15 cellular contexts compared by ENCODE assay signal in the genomic region with DNA sequence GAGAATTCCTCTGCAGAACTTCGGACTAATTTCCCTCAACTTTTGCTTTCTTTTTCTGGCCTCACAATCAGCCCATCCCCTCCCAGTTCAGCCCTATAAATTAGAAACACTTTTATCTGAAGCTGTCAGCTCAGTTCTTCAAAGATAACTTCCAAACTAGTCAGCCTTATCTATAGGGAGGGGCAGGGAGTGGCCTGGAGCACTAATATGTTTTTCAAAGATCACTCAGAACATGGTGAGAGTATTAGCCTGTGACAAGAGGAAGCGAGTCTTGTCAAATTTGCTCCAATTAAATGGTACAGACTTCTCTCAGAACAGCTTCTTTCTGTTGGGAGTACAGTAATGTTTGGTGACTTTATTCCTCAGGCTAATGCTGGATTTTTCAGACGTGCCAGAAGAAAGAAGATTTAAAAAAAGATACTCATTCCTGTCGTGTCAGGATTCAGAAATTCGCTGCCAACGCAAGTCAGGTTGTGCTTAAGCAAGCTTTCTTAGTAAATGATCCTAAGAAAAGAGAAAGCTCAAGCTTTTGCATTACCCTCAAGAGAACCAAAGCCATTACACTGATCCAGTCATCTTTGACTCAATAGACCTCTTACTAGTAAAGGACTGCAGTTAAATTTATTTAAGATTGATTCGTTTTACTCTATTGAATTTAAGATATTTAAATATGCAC.
DNase-seq lines count a peak whose midpoint lies in the region; ATAC-seq, FAIRE-seq and TF ChIP-seq lines count a peak whose summit lies in the region.
"Had no signal": no experiment of that assay in that cellular context is flagged by ENCODE, and none has a peak within 500 bp of the region (broad histone marks: within the 10 kb centered on the region; RNA-seq: fewer than 3 reads in every experiment).

No MANE protein-coding gene starts in this region.

- H3K4me3 ChIP-seq in OCI-LY3 (ENCODE audit: low read length) (peak overlapping the region; percentile 70), retinal pigment epithelial cell (ENCODE audit: low read length) (peak overlapping the region; percentile 18), sigmoid colon (no peak overlapping the region)
- H3K4me3 ChIP-seq: colonic mucosa had no signal

- H3K4me1 ChIP-seq in OCI-LY3 (ENCODE audit: low read length): peaks cover 12% of the 10 kb centered on the region; the same call in 1 of the 2 replicates
- H3K4me1 ChIP-seq in foreskin keratinocyte: no peaks in the 10 kb centered on the region
- H3K4me1 ChIP-seq in sigmoid colon: no peaks in the 10 kb centered on the region
- H3K4me1 ChIP-seq: colonic mucosa had no signal

- peak; percentile 76 for ATAC-seq in foreskin keratinocyte
- ATAC-seq: activated CD4-positive, CD25-positive, alpha-beta regulatory T cell treated with anti-CD3 and anti-CD28 coated beads, Interleukin-2, amount 50 U/mL, for 24 hours had no signal

- TF ChIP-seq CTCF in OCI-LY3 (IDR thresholded peaks at IDR 0.05; ENCODE audit: low read depth, low read length) (no peak), foreskin keratinocyte (conservative IDR thresholded peaks at IDR 0.05) (no peak), retinal pigment epithelial cell (conservative IDR thresholded peaks at IDR 0.05; ENCODE audit: low read depth, low read length) (no peak), sigmoid colon (IDR thresholded peaks at IDR 0.05) (no peak)

- intact Hi-C loops in sigmoid colon (cut with DNase I): no loop called here

- no peak for TF ChIP-seq EP300 in sigmoid colon (IDR thresholded peaks at IDR 0.05)

- no peaks in the 10 kb centered on the region for H3K79me2 ChIP-seq in OCI-LY3 (ENCODE audit: low read length)

- no peaks in the 10 kb centered on the region for H4K20me1 ChIP-seq in OCI-LY3 (ENCODE audit: insufficient read depth, low read length)

- 26 to 60% methylated on average over 7 of the region's 7 CpGs for WGBS in sigmoid colon, 2 donors

- H3K36me3 ChIP-seq in OCI-LY3 (replicated peaks; ENCODE audit: low read depth, low read length) (no peaks in the 10 kb centered on the region), sigmoid colon (no peaks in the 10 kb centered on the region)
- H3K36me3 ChIP-seq: colonic mucosa had no signal

- DNase-seq in H54 (ENCODE audit: insufficient read length, low spot score) (no peak), foreskin keratinocyte (peak; percentile 5 to 17), retinal pigment epithelial cell (ENCODE audit: low read depth) (no peak), sigmoid colon (no peak), activated gamma-delta T cell (lab: John Stamatoyannopoulos, UW) (no peak), NCI-H1092 (lab: John Stamatoyannopoulos, UW) (no peak)
- DNase-seq in NK-92 treated with Interleukin-12 subunit alpha and Interleukin-12 subunit beta, amount 100 ng/mL, for 24 hours (lab: John Stamatoyannopoulos, UW): no peak
- DNase-seq: activated naive CD4-positive, alpha-beta T cell; colonic mucosa; DMS53; foreskin fibroblast; NCI-H2081 treated with DMSO at 0.1 percent for 48 hours; RPMI8226 had no signal

- peak overlapping the region; percentile 96 for H2AFZ ChIP-seq in OCI-LY3 (ENCODE audit: low read depth, low read length)

- H3K9me3 ChIP-seq in OCI-LY3 (ENCODE audit: insufficient read depth, low read length): no peaks in the 10 kb centered on the region
- H3K9me3 ChIP-seq in sigmoid colon: no peaks in the 10 kb centered on the region
- H3K9me3 ChIP-seq: colonic mucosa had no signal

- H3K27ac ChIP-seq in OCI-LY3 (ENCODE audit: low read length): no peak overlapping the region
- no peak overlapping the region for H3K27ac ChIP-seq in foreskin keratinocyte
- H3K27ac ChIP-seq in sigmoid colon: no peak overlapping the region
- H3K27ac ChIP-seq: colonic mucosa had no signal

- peak overlapping the region; percentile 67 for H3K4me2 ChIP-seq in OCI-LY3 (ENCODE audit: low read length)

- H3K27me3 ChIP-seq in OCI-LY3 (ENCODE audit: low read depth, low read length): no peaks in the 10 kb centered on the region
- no peaks in the 10 kb centered on the region for H3K27me3 ChIP-seq in foreskin keratinocyte
- no peaks in the 10 kb centered on the region for H3K27me3 ChIP-seq in sigmoid colon
- H3K27me3 ChIP-seq: colonic mucosa had no signal

- TF ChIP-seq POLR2A in H54 (IDR thresholded peaks at IDR 0.05; ENCODE audit: low read depth, low read length) (no peak), sigmoid colon (IDR thresholded peaks at IDR 0.05) (no peak)

- H3K9ac ChIP-seq in OCI-LY3 (ENCODE audit: low read length): peak overlapping the region; percentile 32

- peak; percentile 69 for FAIRE-seq in H54 (lab: Jason Lieb, UNC)

Comparison
In these comparisons a context has a peak if more than half of its experiments do, and no peak if none do; other contexts are left out.
1. DNase-seq: peak in foreskin keratinocyte (2 of 2); none in H54 (single experiment), retinal pigment epithelial cell (single experiment), NK-92 treated with Interleukin-12 subunit alpha and Interleukin-12 subunit beta, amount 100 ng/mL, for 24 hours (single experiment), sigmoid colon (single experiment), activated gamma-delta T cell (single experiment) and NCI-H1092 (single experiment).
2. H3K4me3 ChIP-seq: peak in OCI-LY3 (single experiment) and retinal pigment epithelial cell (single experiment); none in sigmoid colon (0 of 4).